In the genomic region with DNA sequence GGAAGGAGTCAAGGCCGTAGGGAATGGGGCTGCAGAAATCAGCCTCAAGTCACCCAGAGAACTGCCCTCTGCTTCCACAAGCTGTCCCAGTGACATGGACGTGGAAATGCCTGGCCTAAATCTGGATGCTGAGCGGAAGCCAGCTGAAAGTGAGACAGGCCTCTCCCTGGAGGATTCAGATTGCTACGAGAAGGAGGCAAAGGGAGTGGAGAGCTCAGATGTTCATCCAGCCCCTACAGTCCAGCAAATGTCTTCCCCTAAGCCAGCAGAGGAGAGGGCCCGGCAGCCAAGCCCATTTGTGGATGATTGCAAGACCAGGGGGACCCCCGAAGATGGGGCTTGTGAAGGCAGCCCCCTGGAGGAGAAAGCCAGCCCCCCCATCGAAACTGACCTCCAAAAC, we compare ENCODE assay signal across 1 cellular context.
TF ChIP-seq lines count a peak whose summit lies in the region.

No MANE protein-coding gene starts in this region.

TF ChIP-seq in GM23338, 12 proteins besides CTCF, POLR2A, EP300 and RAD21 (continued from another document):
- TF ChIP-seq, protein P1, sequence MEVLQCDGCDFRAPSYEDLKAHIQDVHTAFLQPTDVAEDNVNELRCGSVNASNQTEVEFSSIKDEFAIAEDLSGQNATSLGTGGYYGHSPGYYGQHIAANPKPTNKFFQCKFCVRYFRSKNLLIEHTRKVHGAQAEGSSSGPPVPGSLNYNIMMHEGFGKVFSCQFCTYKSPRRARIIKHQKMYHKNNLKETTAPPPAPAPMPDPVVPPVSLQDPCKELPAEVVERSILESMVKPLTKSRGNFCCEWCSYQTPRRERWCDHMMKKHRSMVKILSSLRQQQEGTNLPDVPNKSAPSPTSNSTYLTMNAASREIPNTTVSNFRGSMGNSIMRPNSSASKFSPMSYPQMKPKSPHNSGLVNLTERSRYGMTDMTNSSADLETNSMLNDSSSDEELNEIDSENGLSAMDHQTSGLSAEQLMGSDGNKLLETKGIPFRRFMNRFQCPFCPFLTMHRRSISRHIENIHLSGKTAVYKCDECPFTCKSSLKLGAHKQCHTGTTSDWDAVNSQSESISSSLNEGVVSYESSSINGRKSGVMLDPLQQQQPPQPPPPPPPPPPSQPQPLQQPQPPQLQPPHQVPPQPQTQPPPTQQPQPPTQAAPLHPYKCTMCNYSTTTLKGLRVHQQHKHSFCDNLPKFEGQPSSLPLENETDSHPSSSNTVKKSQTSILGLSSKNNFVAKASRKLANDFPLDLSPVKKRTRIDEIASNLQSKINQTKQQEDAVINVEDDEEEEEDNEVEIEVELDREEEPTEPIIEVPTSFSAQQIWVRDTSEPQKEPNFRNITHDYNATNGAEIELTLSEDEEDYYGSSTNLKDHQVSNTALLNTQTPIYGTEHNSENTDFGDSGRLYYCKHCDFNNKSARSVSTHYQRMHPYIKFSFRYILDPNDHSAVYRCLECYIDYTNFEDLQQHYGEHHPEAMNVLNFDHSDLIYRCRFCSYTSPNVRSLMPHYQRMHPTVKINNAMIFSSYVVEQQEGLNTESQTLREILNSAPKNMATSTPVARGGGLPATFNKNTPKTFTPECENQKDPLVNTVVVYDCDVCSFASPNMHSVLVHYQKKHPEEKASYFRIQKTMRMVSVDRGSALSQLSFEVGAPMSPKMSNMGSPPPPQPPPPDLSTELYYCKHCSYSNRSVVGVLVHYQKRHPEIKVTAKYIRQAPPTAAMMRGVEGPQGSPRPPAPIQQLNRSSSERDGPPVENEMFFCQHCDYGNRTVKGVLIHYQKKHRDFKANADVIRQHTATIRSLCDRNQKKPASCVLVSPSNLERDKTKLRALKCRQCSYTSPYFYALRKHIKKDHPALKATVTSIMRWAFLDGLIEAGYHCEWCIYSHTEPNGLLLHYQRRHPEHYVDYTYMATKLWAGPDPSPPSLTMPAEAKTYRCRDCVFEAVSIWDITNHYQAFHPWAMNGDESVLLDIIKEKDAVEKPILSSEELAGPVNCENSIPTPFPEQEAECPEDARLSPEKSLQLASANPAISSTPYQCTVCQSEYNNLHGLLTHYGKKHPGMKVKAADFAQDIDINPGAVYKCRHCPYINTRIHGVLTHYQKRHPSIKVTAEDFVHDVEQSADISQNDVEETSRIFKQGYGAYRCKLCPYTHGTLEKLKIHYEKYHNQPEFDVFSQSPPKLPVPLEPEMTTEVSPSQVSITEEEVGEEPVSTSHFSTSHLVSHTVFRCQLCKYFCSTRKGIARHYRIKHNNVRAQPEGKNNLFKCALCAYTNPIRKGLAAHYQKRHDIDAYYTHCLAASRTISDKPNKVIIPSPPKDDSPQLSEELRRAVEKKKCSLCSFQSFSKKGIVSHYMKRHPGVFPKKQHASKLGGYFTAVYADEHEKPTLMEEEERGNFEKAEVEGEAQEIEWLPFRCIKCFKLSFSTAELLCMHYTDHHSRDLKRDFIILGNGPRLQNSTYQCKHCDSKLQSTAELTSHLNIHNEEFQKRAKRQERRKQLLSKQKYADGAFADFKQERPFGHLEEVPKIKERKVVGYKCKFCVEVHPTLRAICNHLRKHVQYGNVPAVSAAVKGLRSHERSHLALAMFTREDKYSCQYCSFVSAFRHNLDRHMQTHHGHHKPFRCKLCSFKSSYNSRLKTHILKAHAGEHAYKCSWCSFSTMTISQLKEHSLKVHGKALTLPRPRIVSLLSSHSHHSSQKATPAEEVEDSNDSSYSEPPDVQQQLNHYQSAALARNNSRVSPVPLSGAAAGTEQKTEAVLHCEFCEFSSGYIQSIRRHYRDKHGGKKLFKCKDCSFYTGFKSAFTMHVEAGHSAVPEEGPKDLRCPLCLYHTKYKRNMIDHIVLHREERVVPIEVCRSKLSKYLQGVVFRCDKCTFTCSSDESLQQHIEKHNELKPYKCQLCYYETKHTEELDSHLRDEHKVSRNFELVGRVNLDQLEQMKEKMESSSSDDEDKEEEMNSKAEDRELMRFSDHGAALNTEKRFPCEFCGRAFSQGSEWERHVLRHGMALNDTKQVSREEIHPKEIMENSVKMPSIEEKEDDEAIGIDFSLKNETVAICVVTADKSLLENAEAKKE (CRISPR knock-in tag; IDR thresholded peaks at IDR 0.05), result no peak
- TF ChIP-seq POLR2AphosphoS5 (IDR thresholded peaks at IDR 0.05; ENCODE audit: low read depth) (no peak), NANOG (IDR thresholded peaks at IDR 0.05; ENCODE audit: borderline replicate concordance) (no peak), EZH2phosphoT487 (IDR thresholded peaks at IDR 0.05; ENCODE audit: unreplicated experiment) (no peak), CREB1 (CRISPR knock-in tag; IDR thresholded peaks at IDR 0.05; ENCODE audit: low read depth) (no peak), EZH2 (IDR thresholded peaks at IDR 0.05; ENCODE audit: low read depth, unreplicated experiment) (no peak), STAT1 (IDR thresholded peaks at IDR 0.05; ENCODE audit: unreplicated experiment) (no peak), JUNB (IDR thresholded peaks at IDR 0.05; ENCODE audit: unreplicated experiment) (no peak), ZNF114 (CRISPR knock-in tag; IDR thresholded peaks at IDR 0.05) (no peak)
- TF ChIP-seq, protein P2, sequence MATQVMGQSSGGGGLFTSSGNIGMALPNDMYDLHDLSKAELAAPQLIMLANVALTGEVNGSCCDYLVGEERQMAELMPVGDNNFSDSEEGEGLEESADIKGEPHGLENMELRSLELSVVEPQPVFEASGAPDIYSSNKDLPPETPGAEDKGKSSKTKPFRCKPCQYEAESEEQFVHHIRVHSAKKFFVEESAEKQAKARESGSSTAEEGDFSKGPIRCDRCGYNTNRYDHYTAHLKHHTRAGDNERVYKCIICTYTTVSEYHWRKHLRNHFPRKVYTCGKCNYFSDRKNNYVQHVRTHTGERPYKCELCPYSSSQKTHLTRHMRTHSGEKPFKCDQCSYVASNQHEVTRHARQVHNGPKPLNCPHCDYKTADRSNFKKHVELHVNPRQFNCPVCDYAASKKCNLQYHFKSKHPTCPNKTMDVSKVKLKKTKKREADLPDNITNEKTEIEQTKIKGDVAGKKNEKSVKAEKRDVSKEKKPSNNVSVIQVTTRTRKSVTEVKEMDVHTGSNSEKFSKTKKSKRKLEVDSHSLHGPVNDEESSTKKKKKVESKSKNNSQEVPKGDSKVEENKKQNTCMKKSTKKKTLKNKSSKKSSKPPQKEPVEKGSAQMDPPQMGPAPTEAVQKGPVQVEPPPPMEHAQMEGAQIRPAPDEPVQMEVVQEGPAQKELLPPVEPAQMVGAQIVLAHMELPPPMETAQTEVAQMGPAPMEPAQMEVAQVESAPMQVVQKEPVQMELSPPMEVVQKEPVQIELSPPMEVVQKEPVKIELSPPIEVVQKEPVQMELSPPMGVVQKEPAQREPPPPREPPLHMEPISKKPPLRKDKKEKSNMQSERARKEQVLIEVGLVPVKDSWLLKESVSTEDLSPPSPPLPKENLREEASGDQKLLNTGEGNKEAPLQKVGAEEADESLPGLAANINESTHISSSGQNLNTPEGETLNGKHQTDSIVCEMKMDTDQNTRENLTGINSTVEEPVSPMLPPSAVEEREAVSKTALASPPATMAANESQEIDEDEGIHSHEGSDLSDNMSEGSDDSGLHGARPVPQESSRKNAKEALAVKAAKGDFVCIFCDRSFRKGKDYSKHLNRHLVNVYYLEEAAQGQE (IDR thresholded peaks at IDR 0.05; ENCODE audit: unreplicated experiment), result no peak
